In the genomic region with DNA sequence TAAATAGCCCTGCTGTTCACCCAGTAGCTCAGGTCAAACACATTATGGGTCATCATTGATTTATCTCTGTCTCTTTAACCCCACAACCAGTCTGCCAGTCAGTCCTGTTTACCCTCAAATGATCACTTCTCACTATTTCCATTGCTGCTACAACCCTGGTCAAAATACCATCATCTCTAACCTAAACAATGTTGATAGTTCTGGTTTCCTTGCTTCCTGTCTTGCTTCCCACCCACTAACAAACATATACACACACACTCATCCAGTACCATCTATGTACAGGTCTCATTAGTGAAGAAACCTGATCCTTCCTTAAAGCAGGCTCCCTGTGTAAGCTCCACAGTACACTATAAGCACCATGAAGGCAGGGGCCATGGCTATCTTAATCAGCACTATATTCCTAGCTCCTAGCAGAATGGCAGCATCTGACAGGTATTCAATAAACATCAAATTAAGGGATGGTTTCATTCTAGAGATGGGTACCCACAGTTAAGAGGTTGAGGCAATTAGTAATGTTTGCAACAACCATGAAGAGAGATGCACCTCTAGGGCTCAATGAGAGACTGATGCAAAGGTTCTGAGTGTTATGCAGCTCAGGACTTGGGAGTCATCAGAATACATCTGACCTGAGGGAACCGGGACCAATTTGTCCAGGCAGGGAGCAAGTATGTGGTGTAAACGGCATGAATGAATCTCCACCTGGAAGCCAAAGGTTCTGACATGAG, we compare ENCODE assay signal across 1 cellular context.
TF ChIP-seq lines count a peak whose summit lies in the region.

No MANE protein-coding gene starts in this region.

TF ChIP-seq in HEK293, 187 proteins besides CTCF, POLR2A, EP300 and RAD21:
- no peak for TF ChIP-seq ZNF2 (tag by site-specific recombination; IDR thresholded peaks at IDR 0.05)
- TF ChIP-seq MEIS1 (CRISPR knock-in tag; IDR thresholded peaks at IDR 0.05; ENCODE audit: borderline replicate concordance) = no peak
- 0 out of 2 replicates have a peak, but pooled peaks have one; percentile 10 for TF ChIP-seq ZFHX2 (tag by site-specific recombination; conservative IDR thresholded peaks at IDR 0.05)
- no peak for TF ChIP-seq ZBTB26 (tag by site-specific recombination; optimal IDR thresholded peaks at IDR 0.05)
- no peak for TF ChIP-seq KLF10 (tag by site-specific recombination; IDR thresholded peaks at IDR 0.05)
- TF ChIP-seq SCRT1 (tag by site-specific recombination; IDR thresholded peaks at IDR 0.05; ENCODE audit: borderline replicate concordance) = no peak
- TF ChIP-seq ZNF175 (tag by site-specific recombination; IDR thresholded peaks at IDR 0.05) = no peak
- TF ChIP-seq, protein P1, sequence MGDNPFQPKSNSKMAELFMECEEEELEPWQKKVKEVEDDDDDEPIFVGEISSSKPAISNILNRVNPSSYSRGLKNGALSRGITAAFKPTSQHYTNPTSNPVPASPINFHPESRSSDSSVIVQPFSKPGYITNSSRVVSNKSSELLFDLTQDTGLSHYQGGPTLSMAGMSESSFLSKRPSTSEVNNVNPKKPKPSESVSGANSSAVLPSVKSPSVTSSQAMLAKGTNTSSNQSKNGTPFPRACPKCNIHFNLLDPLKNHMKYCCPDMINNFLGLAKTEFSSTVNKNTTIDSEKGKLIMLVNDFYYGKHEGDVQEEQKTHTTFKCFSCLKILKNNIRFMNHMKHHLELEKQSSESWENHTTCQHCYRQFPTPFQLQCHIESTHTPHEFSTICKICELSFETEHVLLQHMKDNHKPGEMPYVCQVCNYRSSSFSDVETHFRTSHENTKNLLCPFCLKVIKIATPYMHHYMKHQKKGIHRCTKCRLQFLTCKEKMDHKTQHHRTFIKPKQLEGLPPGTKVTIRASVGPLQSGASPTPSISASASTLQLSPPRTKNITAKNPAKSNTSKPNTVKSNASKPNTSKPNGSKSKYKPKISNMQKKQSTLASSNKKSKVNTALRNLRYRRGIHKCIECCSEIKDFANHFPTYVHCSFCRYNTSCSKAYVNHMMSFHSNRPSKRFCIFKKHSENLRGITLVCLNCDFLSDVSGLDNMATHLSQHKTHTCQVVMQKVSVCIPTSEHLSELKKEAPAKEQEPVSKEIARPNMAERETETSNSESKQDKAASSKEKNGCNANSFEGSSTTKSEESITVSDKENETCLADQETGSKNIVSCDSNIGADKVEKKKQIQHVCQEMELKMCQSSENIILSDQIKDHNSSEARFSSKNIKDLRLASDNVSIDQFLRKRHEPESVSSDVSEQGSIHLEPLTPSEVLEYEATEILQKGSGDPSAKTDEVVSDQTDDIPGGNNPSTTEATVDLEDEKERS (tag by site-specific recombination; IDR thresholded peaks at IDR 0.05) = no peak
- TF ChIP-seq KLF9 (tag by site-specific recombination; IDR thresholded peaks at IDR 0.05; ENCODE audit: low read depth) = no peak
- no peak for TF ChIP-seq ZNF140 (tag by site-specific recombination; IDR thresholded peaks at IDR 0.05)
- no peak for TF ChIP-seq ZSCAN23 (tag by site-specific recombination; IDR thresholded peaks at IDR 0.05)
- no peak for TF ChIP-seq ZSCAN16 (tag by site-specific recombination; IDR thresholded peaks at IDR 0.05)
- peak; percentile 43; the same call in 1 of the 2 replicates for TF ChIP-seq OSR2 (tag by site-specific recombination; IDR thresholded peaks at IDR 0.05)
- TF ChIP-seq ZFP69B (tag by site-specific recombination; IDR thresholded peaks at IDR 0.05) = peak; percentile 58
- no peak for TF ChIP-seq MZF1 (tag by site-specific recombination; IDR thresholded peaks at IDR 0.05; ENCODE audit: borderline replicate concordance)
- TF ChIP-seq SP7 (tag by site-specific recombination; IDR thresholded peaks at IDR 0.05) = no peak
- TF ChIP-seq ZNF596 (tag by site-specific recombination; IDR thresholded peaks at IDR 0.05) = no peak
- TF ChIP-seq ZNF692 (tag by site-specific recombination; IDR thresholded peaks at IDR 0.05) = peak; percentile 93
- TF ChIP-seq ZBTB17 (tag by site-specific recombination; IDR thresholded peaks at IDR 0.05) = peak; percentile 36; the same call in 1 of the 2 replicates
- TF ChIP-seq ZBTB49 (tag by site-specific recombination; IDR thresholded peaks at IDR 0.05; ENCODE audit: low read depth) = no peak
- no peak for TF ChIP-seq ZNF830 (tag by site-specific recombination; IDR thresholded peaks at IDR 0.05; ENCODE audit: low read depth)
- TF ChIP-seq TRIM28 (IDR thresholded peaks at IDR 0.05; ENCODE audit: borderline replicate concordance, low read length) = peak; percentile 95
